Comparison of ENCODE assay signal across 16 cellular contexts in genomic region chr1:89581859-89582258, GRCh38. TPM values are rescaled to one million over a fixed set of nuclear protein-coding genes. Genes with fewer than 3 reads are reported as not detected.
A peak's percentile ranks its signal among the peaks of the same experiment; 100 is the strongest.
DNase-seq lines count a peak whose midpoint lies in the region; ATAC-seq, FAIRE-seq and TF ChIP-seq lines count a peak whose summit lies in the region.
"Had no signal": no experiment of that assay in that cellular context is flagged by ENCODE, and none has a peak within 500 bp of the region (broad histone marks: within the 10 kb centered on the region; RNA-seq: fewer than 3 reads in every experiment).

No MANE protein-coding gene starts in this region.

- H3K27me3 Mint-ChIP-seq in MCF 10A (ENCODE audit: insufficient read depth, unreplicated experiment): no peaks in the 10 kb centered on the region
- H3K27me3 Mint-ChIP-seq in stimulated activated naive CD8-positive, alpha-beta T cell treated with anti-CD3 and anti-CD28 coated beads, Interleukin-15, amount 100 ng/mL, for 72 hours: no peaks in the 10 kb centered on the region

- H3K27ac Mint-ChIP-seq in MCF 10A (ENCODE audit: low read depth, unreplicated experiment): no peak overlapping the region
- H3K27ac Mint-ChIP-seq in stimulated activated naive CD8-positive, alpha-beta T cell treated with anti-CD3 and anti-CD28 coated beads, Interleukin-15, amount 100 ng/mL, for 72 hours: peak overlapping the region in 1 of 2 donors; percentile 93

- H3K79me2 ChIP-seq in mammary epithelial cell (ENCODE audit: insufficient read depth, low read length): no peaks in the 10 kb centered on the region

- BruUV-seq in mammary epithelial cell (replicated peaks; lab: Mats Ljungman, UMichigan) (no TSS peak), MCF 10A (replicated peaks; lab: Mats Ljungman, UMichigan) (no TSS peak)

- dilution Hi-C loops in mammary epithelial cell (cut with HindIII; ENCODE audit: low sequenced_read_pairs): no loop called here

- H3K9me3 ChIP-seq in mammary epithelial cell (replicated peaks; ENCODE audit: insufficient read depth, low read length) (no peaks in the 10 kb centered on the region), small intestine (ENCODE audit: control insufficient read depth, low read depth) (no peaks in the 10 kb centered on the region)
- H3K9me3 ChIP-seq: BLaER1 treated with 17β-estradiol and CSF1 and Interleukin-3, amounts not matched to agents 10 nM and 100 nM had no signal

- no peak overlapping the region for H3K9ac ChIP-seq in mammary epithelial cell (ENCODE audit: insufficient read depth, low read length)
- H3K9ac ChIP-seq: BLaER1 treated with 17β-estradiol and CSF1 and Interleukin-3, amounts not matched to agents 10 nM and 100 nM had no signal

- H2AFZ ChIP-seq in mammary epithelial cell (ENCODE audit: low read depth, low read length): no peak overlapping the region

- H4K20me1 ChIP-seq in mammary epithelial cell (ENCODE audit: insufficient read depth, low read length): no peaks in the 10 kb centered on the region

- FAIRE-seq in small intestine (lab: Jason Lieb, UNC): no peak
- FAIRE-seq: H1, RCC 7860 had no signal

- H3K27me3 ChIP-seq in mammary epithelial cell (ENCODE audit: insufficient read depth, low read length) (no peaks in the 10 kb centered on the region), small intestine (ENCODE audit: control insufficient read depth in 2 of 2, insufficient read depth in 2 of 2, low read length in 2 of 2) (no peaks in the 10 kb centered on the region)
- H3K27me3 ChIP-seq: BLaER1 treated with 17β-estradiol and CSF1 and Interleukin-3, amounts not matched to agents 10 nM and 100 nM had no signal

- 96% methylated on average over 1 of the region's 1 CpG for WGBS in mammary epithelial cell (ENCODE audit: low coverage, missing lambda C conversion rate)
- WGBS in small intestine, 3 donors: 92 to 100% (median 94%) methylated on average over 1 of the region's 1 CpG

- H3K4me1 ChIP-seq in mammary epithelial cell (ENCODE audit: insufficient read depth, low read length): no peaks in the 10 kb centered on the region
- no peaks in the 10 kb centered on the region for H3K4me1 ChIP-seq in small intestine (ENCODE audit: control insufficient read depth in 2 of 2, insufficient read depth in 1 of 2, low read depth in 1 of 2, low read length in 1 of 2)
- H3K4me1 ChIP-seq: BLaER1 treated with 17β-estradiol and CSF1 and Interleukin-3, amounts not matched to agents 10 nM and 100 nM had no signal

- no peak overlapping the region for H3K4me3 ChIP-seq in mammary epithelial cell (replicated peaks in 1 of 3; ENCODE audit: insufficient read depth in 1 of 3, low read depth in 2 of 3, low read length in 3 of 3)
- no peak overlapping the region for H3K4me3 ChIP-seq in small intestine (ENCODE audit: low read depth in 1 of 2, low read length in 2 of 2)
- H3K4me3 ChIP-seq: BLaER1 treated with 17β-estradiol and CSF1 and Interleukin-3, amounts not matched to agents 10 nM and 100 nM had no signal

- H3K4me2 ChIP-seq in mammary epithelial cell (ENCODE audit: insufficient read depth, low read depth, low read length): no peak overlapping the region
- H3K4me2 ChIP-seq: BLaER1 treated with 17β-estradiol and CSF1 and Interleukin-3, amounts not matched to agents 10 nM and 100 nM had no signal

- H3K4me1 Mint-ChIP-seq in MCF 10A (ENCODE audit: insufficient read depth, unreplicated experiment): no peaks in the 10 kb centered on the region
- peaks cover 47% of the 10 kb centered on the region for H3K4me1 Mint-ChIP-seq in stimulated activated naive CD8-positive, alpha-beta T cell treated with anti-CD3 and anti-CD28 coated beads, Interleukin-15, amount 100 ng/mL, for 72 hours

- POLR2A ChIA-PET in MCF 10A (lab: Yijun Ruan, JAX): interaction anchor here (0.7 kb wide), 1 partner anchor 51 kb away, joined by 3 read pairs; no protein-coding TSS in a partner anchor

- no peaks in the 10 kb centered on the region for H3K9me3 Mint-ChIP-seq in MCF 10A (ENCODE audit: unreplicated experiment)
- H3K9me3 Mint-ChIP-seq in stimulated activated naive CD8-positive, alpha-beta T cell treated with anti-CD3 and anti-CD28 coated beads, Interleukin-15, amount 100 ng/mL, for 72 hours: no peaks in the 10 kb centered on the region

- peaks cover 7% of the 10 kb centered on the region for H3K36me3 Mint-ChIP-seq in MCF 10A (ENCODE audit: insufficient read depth, unreplicated experiment)

- H3K27ac ChIP-seq in mammary epithelial cell (ENCODE audit: insufficient read depth, low read depth, low read length) (no peak overlapping the region), small intestine (ENCODE audit: low read depth in 1 of 2, low read length in 1 of 2) (no peak overlapping the region)
- H3K27ac ChIP-seq: BLaER1 treated with 17β-estradiol and CSF1 and Interleukin-3, amounts not matched to agents 10 nM and 100 nM had no signal

- in situ Hi-C loops in mammary epithelial cell (cut with MboI; ENCODE audit: low sequenced_read_pairs in 2 of 2): no loop called here

- no peaks in the 10 kb centered on the region for H3K36me3 ChIP-seq in mammary epithelial cell (ENCODE audit: insufficient read depth, low read length)
- peaks cover 5 to 11% of the 10 kb centered on the region in 2 donors for H3K36me3 ChIP-seq in small intestine (ENCODE audit: control insufficient read depth in 2 of 2, insufficient read depth in 2 of 2, low read length in 2 of 2)

- peak; percentile 59 for ATAC-seq in stimulated activated naive CD8-positive, alpha-beta T cell treated with anti-CD3 and anti-CD28 coated beads, Interleukin-15, amount 100 ng/mL, for 72 hours
- ATAC-seq in GM21576 (IDR thresholded peaks at IDR 0.05; ENCODE audit: unreplicated experiment): no peak

- H3K4me3 Mint-ChIP-seq in MCF 10A (ENCODE audit: unreplicated experiment): no peak overlapping the region
- no peak overlapping the region for H3K4me3 Mint-ChIP-seq in stimulated activated naive CD8-positive, alpha-beta T cell treated with anti-CD3 and anti-CD28 coated beads, Interleukin-15, amount 100 ng/mL, for 72 hours

- DNase-seq in activated CD4-positive, alpha-beta T cell treated with anti-CD3 and anti-CD28 coated beads for 48 hours: peak; percentile 28
- DNase-seq in activated CD4-positive, alpha-beta T cell treated with anti-CD3 and anti-CD28 coated beads, Interleukin-2, amount 50 U/mL, for 4 hours: no peak
- DNase-seq in mammary epithelial cell (peak; percentile 44), MCF 10A (ENCODE audit: unreplicated experiment) (no peak), islet precursor cell (peak; percentile 68), small intestine (no peak)
- DNase-seq in stimulated activated naive CD8-positive, alpha-beta T cell treated with anti-CD3 and anti-CD28 coated beads, Interleukin-15, amount 100 ng/mL, for 72 hours: no peak
- DNase-seq: MM.1S, NCI-H1105 treated with DMSO at 0.1 percent for 48 hours, NCI-H1930, NCI-H2171 treated with DMSO at 0.1 percent for 48 hours, NCI-H510A treated with DMSO at 0.1 percent for 48 hours had no signal

- CTCF ChIA-PET in mammary epithelial cell (lab: Charles Lee; ENCODE audit: low non-redundant PET): no interaction called here
- CTCF ChIA-PET in MCF 10A (lab: Yijun Ruan, JAX): interaction anchor here (0.5 to 1.0 kb wide), 7 partner anchors 11 to 202 kb away, joined by 3 to 6 read pairs (median 3); no protein-coding TSS in a partner anchor

- intact Hi-C loops in mammary epithelial cell (cut with micrococcal nuclease) (no loop called here), MCF 10A (cut with micrococcal nuclease) (no loop called here)

- TF ChIP-seq CTCF in mammary epithelial cell (conservative IDR thresholded peaks at IDR 0.05 in 1 of 2, IDR thresholded peaks at IDR 0.05 in 1 of 2; ENCODE audit: extremely low read depth in 1 of 2, insufficient read depth in 1 of 2, low read depth in 1 of 2, low read length in 2 of 2) (no peak), MCF 10A (IDR thresholded peaks at IDR 0.05; ENCODE audit: unreplicated experiment) (no peak)

RNA-seq across cellular contexts. Expression of gene LRRC8C, which starts 51.1 kb away (rescaled TPM):
- total RNA-seq in mammary epithelial cell (10 to 100 TPM in 1 of 2 donors, 1 to 10 TPM in 1; 6.5 to 17.2 TPM), MCF 10A (2022) (4.4 TPM in 2 replicates)
- polyA plus RNA-seq in mammary epithelial cell (12.7 TPM), small intestine (1 to 10 TPM in 1 of 3 donors, under 1 TPM in 2; 0.22 to 3.2 (median 0.81) TPM)
- polyA minus RNA-seq in mammary epithelial cell: 10.6 TPM

RNA-seq across cellular contexts. Expression of gene LRRC8B, which starts 57.2 kb away (rescaled TPM):
- total RNA-seq in mammary epithelial cell (1 to 10 TPM; 3.8 to 5.2 TPM), MCF 10A (2022) (7.0 and 9.7 TPM in 2 replicates)
- polyA plus RNA-seq in mammary epithelial cell (1.7 TPM), small intestine (1 to 10 TPM; 1.6 to 5.7 (median 2.7) TPM)
- polyA minus RNA-seq in mammary epithelial cell: 0.78 TPM

Comparison
In these comparisons a context has a peak if more than half of its experiments do, and no peak if none do; other contexts are left out.
1. DNase-seq: peak in activated CD4-positive, alpha-beta T cell treated with anti-CD3 and anti-CD28 coated beads for 48 hours (single experiment), mammary epithelial cell (single experiment) and islet precursor cell (single experiment); none in activated CD4-positive, alpha-beta T cell treated with anti-CD3 and anti-CD28 coated beads, Interleukin-2, amount 50 U/mL, for 4 hours (0 of 2), MCF 10A (single experiment), stimulated activated naive CD8-positive, alpha-beta T cell treated with anti-CD3 and anti-CD28 coated beads, Interleukin-15, amount 100 ng/mL, for 72 hours (0 of 2) and small intestine (single experiment).